ENCODE assay signal across 1 cellular context in the genomic region with DNA sequence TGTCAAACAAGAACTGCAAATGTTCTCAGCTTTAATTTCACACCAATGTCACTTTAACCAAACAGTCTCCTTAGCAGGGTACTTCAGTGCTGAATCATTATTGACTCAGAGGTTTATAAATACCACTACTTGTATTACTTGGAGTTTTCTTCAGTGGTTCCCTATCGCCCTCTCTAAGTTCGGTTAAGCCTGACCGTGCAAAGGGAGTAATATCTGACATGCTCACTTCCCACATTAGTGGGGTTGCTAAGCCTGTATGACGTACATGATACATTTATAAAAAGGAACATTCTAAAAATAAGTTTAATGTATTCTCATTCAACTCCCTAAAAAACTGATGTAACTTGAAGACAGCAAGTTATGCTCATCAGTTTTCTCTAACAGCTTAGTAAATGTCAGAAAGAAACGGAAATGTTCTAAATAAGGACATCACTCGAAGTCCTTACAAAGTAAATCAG.
TF ChIP-seq lines count a peak whose summit lies in the region.

No MANE protein-coding gene starts in this region.

TF ChIP-seq in GM12878, 131 proteins besides CTCF, POLR2A, EP300 and RAD21 (continued from another document and continues in another):
- TF ChIP-seq ELK1 (IDR thresholded peaks at IDR 0.05; ENCODE audit: low read depth, low read length) (no peak), MAX (IDR thresholded peaks at IDR 0.05; ENCODE audit: low read depth, low read length) (no peak), ZBED1 (IDR thresholded peaks at IDR 0.05; ENCODE audit: borderline replicate concordance) (peak; percentile 98; the same call in 1 of the 2 replicates), CBFB (IDR thresholded peaks at IDR 0.05; ENCODE audit: low read depth) (peak; percentile 91), NR2F1 (conservative IDR thresholded peaks at IDR 0.05) (peak; percentile 79), EZH2 (IDR thresholded peaks at IDR 0.05; ENCODE audit: borderline replicate concordance, control insufficient read depth, low read depth, low read length) (no peak), MXI1 (IDR thresholded peaks at IDR 0.05; ENCODE audit: low read depth, low read length) (peak; percentile 47; the same call in 1 of the 2 replicates), IKZF1 (conservative IDR thresholded peaks at IDR 0.05) (peak; percentile 96), CHD1 (IDR thresholded peaks at IDR 0.05; ENCODE audit: low read depth, low read length) (no peak), NFIC (IDR thresholded peaks at IDR 0.05; ENCODE audit: low read depth, low read length) (peak; percentile 100), RBBP5 (conservative IDR thresholded peaks at IDR 0.05) (no peak), IRF5 (IDR thresholded peaks at IDR 0.05; ENCODE audit: borderline replicate concordance) (no peak), PAX5 (IDR thresholded peaks at IDR 0.05; ENCODE audit: borderline replicate concordance, low read depth, low read length) (peak; percentile 97), ATF2 (IDR thresholded peaks at IDR 0.05; ENCODE audit: low read length) (peak; percentile 100), WRNIP1 (IDR thresholded peaks at IDR 0.05; ENCODE audit: borderline replicate concordance, low read depth, low read length) (no peak), KDM1A (IDR thresholded peaks at IDR 0.05; ENCODE audit: borderline replicate concordance) (no peak), LARP7 (IDR thresholded peaks at IDR 0.05) (no peak), SKIL (IDR thresholded peaks at IDR 0.05; ENCODE audit: low read depth, poor library complexity, severe bottlenecking) (peak; percentile 96), NR2C1 (IDR thresholded peaks at IDR 0.05) (no peak), KAT2A (conservative IDR thresholded peaks at IDR 0.05; ENCODE audit: control insufficient read depth, low read depth, low read length) (no peak), HDAC2 (IDR thresholded peaks at IDR 0.05) (no peak), ZNF217 (IDR thresholded peaks at IDR 0.05) (no peak), ETV6 (conservative IDR thresholded peaks at IDR 0.05 in 1 of 2, IDR thresholded peaks at IDR 0.05 in 1 of 2; ENCODE audit: borderline replicate concordance in 1 of 2, low read depth in 1 of 2) (peak in 1 of 2 experiments; percentile 89; a peak in 2 of 4 replicates), CREM (IDR thresholded peaks at IDR 0.05; ENCODE audit: low read depth) (peak; percentile 98), ZSCAN29 (IDR thresholded peaks at IDR 0.05) (peak; percentile 13; the same call in 1 of the 2 replicates), BMI1 (IDR thresholded peaks at IDR 0.05; ENCODE audit: borderline replicate concordance) (peak; percentile 88), SP1 (IDR thresholded peaks at IDR 0.05; ENCODE audit: low read depth, low read length) (peak; percentile 89), NBN (IDR thresholded peaks at IDR 0.05) (peak; percentile 89), PAX8 (IDR thresholded peaks at IDR 0.05) (no peak), PML (IDR thresholded peaks at IDR 0.05; ENCODE audit: low read length) (peak; percentile 87), IKZF2 (IDR thresholded peaks at IDR 0.05) (peak; percentile 92 to 97), USF1 (IDR thresholded peaks at IDR 0.05; ENCODE audit: borderline replicate concordance, extremely low read length, insufficient read depth, low read depth, low read length) (no peak), EED (IDR thresholded peaks at IDR 0.05; ENCODE audit: low read depth) (peak; percentile 96), RUNX3 (IDR thresholded peaks at IDR 0.05; ENCODE audit: low read length) (peak; percentile 98), NRF1 (conservative IDR thresholded peaks at IDR 0.05; ENCODE audit: low read depth, low read length) (no peak), CBX3 (IDR thresholded peaks at IDR 0.05; ENCODE audit: borderline replicate concordance, low read depth) (no peak)
- TF ChIP-seq, protein P1, sequence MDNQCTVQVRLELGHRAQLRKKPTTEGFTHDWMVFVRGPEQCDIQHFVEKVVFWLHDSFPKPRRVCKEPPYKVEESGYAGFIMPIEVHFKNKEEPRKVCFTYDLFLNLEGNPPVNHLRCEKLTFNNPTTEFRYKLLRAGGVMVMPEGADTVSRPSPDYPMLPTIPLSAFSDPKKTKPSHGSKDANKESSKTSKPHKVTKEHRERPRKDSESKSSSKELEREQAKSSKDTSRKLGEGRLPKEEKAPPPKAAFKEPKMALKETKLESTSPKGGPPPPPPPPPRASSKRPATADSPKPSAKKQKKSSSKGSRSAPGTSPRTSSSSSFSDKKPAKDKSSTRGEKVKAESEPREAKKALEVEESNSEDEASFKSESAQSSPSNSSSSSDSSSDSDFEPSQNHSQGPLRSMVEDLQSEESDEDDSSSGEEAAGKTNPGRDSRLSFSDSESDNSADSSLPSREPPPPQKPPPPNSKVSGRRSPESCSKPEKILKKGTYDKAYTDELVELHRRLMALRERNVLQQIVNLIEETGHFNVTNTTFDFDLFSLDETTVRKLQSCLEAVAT (IDR thresholded peaks at IDR 0.05): 0 out of 2 replicates have a peak, but pooled peaks have one; percentile 75
- TF ChIP-seq, protein P2, sequence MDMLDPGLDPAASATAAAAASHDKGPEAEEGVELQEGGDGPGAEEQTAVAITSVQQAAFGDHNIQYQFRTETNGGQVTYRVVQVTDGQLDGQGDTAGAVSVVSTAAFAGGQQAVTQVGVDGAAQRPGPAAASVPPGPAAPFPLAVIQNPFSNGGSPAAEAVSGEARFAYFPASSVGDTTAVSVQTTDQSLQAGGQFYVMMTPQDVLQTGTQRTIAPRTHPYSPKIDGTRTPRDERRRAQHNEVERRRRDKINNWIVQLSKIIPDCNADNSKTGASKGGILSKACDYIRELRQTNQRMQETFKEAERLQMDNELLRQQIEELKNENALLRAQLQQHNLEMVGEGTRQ (IDR thresholded peaks at IDR 0.05; ENCODE audit: borderline replicate concordance, low read depth, low read length): no peak
- TF ChIP-seq, protein P3, sequence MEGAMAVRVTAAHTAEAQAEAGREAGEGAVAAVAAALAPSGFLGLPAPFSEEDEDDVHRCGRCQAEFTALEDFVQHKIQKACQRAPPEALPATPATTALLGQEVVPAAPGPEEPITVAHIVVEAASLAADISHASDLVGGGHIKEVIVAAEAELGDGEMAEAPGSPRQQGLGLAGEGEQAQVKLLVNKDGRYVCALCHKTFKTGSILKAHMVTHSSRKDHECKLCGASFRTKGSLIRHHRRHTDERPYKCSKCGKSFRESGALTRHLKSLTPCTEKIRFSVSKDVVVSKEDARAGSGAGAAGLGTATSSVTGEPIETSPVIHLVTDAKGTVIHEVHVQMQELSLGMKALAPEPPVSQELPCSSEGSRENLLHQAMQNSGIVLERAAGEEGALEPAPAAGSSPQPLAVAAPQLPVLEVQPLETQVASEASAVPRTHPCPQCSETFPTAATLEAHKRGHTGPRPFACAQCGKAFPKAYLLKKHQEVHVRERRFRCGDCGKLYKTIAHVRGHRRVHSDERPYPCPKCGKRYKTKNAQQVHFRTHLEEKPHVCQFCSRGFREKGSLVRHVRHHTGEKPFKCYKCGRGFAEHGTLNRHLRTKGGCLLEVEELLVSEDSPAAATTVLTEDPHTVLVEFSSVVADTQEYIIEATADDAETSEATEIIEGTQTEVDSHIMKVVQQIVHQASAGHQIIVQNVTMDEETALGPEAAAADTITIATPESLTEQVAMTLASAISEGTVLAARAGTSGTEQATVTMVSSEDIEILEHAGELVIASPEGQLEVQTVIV (IDR thresholded peaks at IDR 0.05; ENCODE audit: borderline replicate concordance, partially characterized antibody): no peak
- TF ChIP-seq, protein P4, sequence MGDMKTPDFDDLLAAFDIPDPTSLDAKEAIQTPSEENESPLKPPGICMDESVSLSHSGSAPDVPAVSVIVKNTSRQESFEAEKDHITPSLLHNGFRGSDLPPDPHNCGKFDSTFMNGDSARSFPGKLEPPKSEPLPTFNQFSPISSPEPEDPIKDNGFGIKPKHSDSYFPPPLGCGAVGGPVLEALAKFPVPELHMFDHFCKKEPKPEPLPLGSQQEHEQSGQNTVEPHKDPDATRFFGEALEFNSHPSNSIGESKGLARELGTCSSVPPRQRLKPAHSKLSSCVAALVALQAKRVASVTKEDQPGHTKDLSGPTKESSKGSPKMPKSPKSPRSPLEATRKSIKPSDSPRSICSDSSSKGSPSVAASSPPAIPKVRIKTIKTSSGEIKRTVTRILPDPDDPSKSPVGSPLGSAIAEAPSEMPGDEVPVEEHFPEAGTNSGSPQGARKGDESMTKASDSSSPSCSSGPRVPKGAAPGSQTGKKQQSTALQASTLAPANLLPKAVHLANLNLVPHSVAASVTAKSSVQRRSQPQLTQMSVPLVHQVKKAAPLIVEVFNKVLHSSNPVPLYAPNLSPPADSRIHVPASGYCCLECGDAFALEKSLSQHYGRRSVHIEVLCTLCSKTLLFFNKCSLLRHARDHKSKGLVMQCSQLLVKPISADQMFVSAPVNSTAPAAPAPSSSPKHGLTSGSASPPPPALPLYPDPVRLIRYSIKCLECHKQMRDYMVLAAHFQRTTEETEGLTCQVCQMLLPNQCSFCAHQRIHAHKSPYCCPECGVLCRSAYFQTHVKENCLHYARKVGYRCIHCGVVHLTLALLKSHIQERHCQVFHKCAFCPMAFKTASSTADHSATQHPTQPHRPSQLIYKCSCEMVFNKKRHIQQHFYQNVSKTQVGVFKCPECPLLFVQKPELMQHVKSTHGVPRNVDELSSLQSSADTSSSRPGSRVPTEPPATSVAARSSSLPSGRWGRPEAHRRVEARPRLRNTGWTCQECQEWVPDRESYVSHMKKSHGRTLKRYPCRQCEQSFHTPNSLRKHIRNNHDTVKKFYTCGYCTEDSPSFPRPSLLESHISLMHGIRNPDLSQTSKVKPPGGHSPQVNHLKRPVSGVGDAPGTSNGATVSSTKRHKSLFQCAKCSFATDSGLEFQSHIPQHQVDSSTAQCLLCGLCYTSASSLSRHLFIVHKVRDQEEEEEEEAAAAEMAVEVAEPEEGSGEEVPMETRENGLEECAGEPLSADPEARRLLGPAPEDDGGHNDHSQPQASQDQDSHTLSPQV (IDR thresholded peaks at IDR 0.05): peak; percentile 93; the same call in 1 of the 2 replicates
